8 cellular contexts compared by ENCODE assay signal in genomic region chr5:117856706-117857105, GRCh38.
"Had no signal": no experiment of that assay in that cellular context is flagged by ENCODE, and none has a peak within 500 bp of the region (broad histone marks: within the 10 kb centered on the region; RNA-seq: fewer than 3 reads in every experiment).

No MANE protein-coding gene starts in this region.

- FAIRE-seq: G401.6, GM12878, GM12891, GM12892, GM18507, GM19239 had no signal

- ATAC-seq: GM12878 had no signal

- H3K4me3 ChIP-seq: GM12878 had no signal

- DNase-seq: GDM1, GF-D8 had no signal
